ENCODE assay signal across 8 cellular contexts in genomic region chr19:52484111-52484743, GRCh38. TPM values are rescaled to one million over a fixed set of nuclear protein-coding genes. Genes with fewer than 3 reads are reported as not detected.
"Had no signal": no experiment of that assay in that cellular context is flagged by ENCODE, and none has a peak within 500 bp of the region (broad histone marks: within the 10 kb centered on the region; RNA-seq: fewer than 3 reads in every experiment).

No MANE protein-coding gene starts in this region.

RNA-seq across cellular contexts. Expression of gene ZNF578, which starts 30.9 kb away (rescaled TPM):
- total RNA-seq: osteocyte had no signal

RNA-seq across cellular contexts. Expression of gene ZNF534, which starts 55.3 kb away (rescaled TPM):
- total RNA-seq: kidney, left colon, liver, mammary epithelial cell, mesothelial cell of epicardium, osteocyte, spleen had no signal
- polyA plus RNA-seq: immature natural killer cell, liver, mammary epithelial cell had no signal
